14 cellular contexts compared by ENCODE assay signal in genomic region chr14:68939424-68939892, GRCh38. TPM values are rescaled to one million over a fixed set of nuclear protein-coding genes. Genes with fewer than 3 reads are reported as not detected.
DNase-seq lines count a peak whose midpoint lies in the region; ATAC-seq and TF ChIP-seq lines count a peak whose summit lies in the region.
"Had no signal": no experiment of that assay in that cellular context is flagged by ENCODE, and none has a peak within 500 bp of the region (broad histone marks: within the 10 kb centered on the region; RNA-seq: fewer than 3 reads in every experiment).

No MANE protein-coding gene starts in this region.

- peaks cover 12% of the 10 kb centered on the region for H3K27me3 Mint-ChIP-seq in HFFc6 (ENCODE audit: insufficient read depth)
- no peaks in the 10 kb centered on the region for H3K27me3 Mint-ChIP-seq in brain
- H3K27me3 Mint-ChIP-seq in stimulated activated naive B cell treated with anti-CD40 and anti-IgM and Interleukin-4, amounts not matched to agents 10 μg/mL and 1 μg/mL and 100 μg/mL, for 72 hours: no peaks in the 10 kb centered on the region

- no peaks in the 10 kb centered on the region for H3K27me3 ChIP-seq in lung (ENCODE audit: control insufficient read depth, insufficient read depth)
- H3K27me3 ChIP-seq in stomach smooth muscle (ENCODE audit: control insufficient read depth in 1 of 2, insufficient read depth in 2 of 2, low read length in 2 of 2): no peaks in the 10 kb centered on the region

- 78 to 91% methylated on average over 7 of the region's 7 CpGs for whole genome bisulfite sequencing in lung, 2 donors

- H3K27ac ChIP-seq in lung (ENCODE audit: low read depth in 1 of 2, low read length in 1 of 2) (peak overlapping the region; percentile 48 to 68), stomach smooth muscle (ENCODE audit: low read length) (peak overlapping the region; percentile 97)
- H3K27ac ChIP-seq: HL-60 had no signal

- H3K27ac Mint-ChIP-seq in HFFc6 (peak overlapping the region; percentile 90), brain (peak overlapping the region; percentile 18 to 92 (median 90))
- H3K27ac Mint-ChIP-seq in stimulated activated naive B cell treated with anti-CD40 and anti-IgM and Interleukin-4, amounts not matched to agents 10 μg/mL and 1 μg/mL and 100 μg/mL, for 72 hours: no peak overlapping the region

- no peak for TF ChIP-seq CTCF in HFFc6 (IDR thresholded peaks at IDR 0.05)
- no peak for TF ChIP-seq CTCF in brain (conservative IDR thresholded peaks at IDR 0.05)
- no peak for TF ChIP-seq CTCF in lung (IDR thresholded peaks at IDR 0.05; ENCODE audit: control extremely low read depth, extremely low read depth)

- H3K4me3 Mint-ChIP-seq in HFFc6 (peak overlapping the region; percentile 69), brain (peak overlapping the region in 4 of 5 experiments; percentile 23 to 52 (median 38))
- no peak overlapping the region for H3K4me3 Mint-ChIP-seq in stimulated activated naive B cell treated with anti-CD40 and anti-IgM and Interleukin-4, amounts not matched to agents 10 μg/mL and 1 μg/mL and 100 μg/mL, for 72 hours

- no peak overlapping the region for H3K4me3 ChIP-seq in lung
- H3K4me3 ChIP-seq in stomach smooth muscle (ENCODE audit: low read length in 2 of 2): peak overlapping the region; percentile 34 to 61

- H3K36me3 ChIP-seq in lung (ENCODE audit: control insufficient read depth in 2 of 2, insufficient read depth in 2 of 2, low read length in 2 of 2): no peaks in the 10 kb centered on the region
- peaks cover 6 to 19% of the 10 kb centered on the region in 2 donors for H3K36me3 ChIP-seq in stomach smooth muscle (ENCODE audit: control insufficient read depth in 2 of 2, insufficient read depth in 2 of 2, low read length in 2 of 2)

- ATAC-seq in lung (ENCODE audit: insufficient read depth, low FRiP score): no peak
- no peak for ATAC-seq in stimulated activated naive B cell treated with anti-CD40 and anti-IgM and Interleukin-4, amounts not matched to agents 10 μg/mL and 1 μg/mL and 100 μg/mL, for 72 hours (replicated peaks)

- H3K9ac ChIP-seq in stomach smooth muscle (ENCODE audit: low read length in 2 of 2): peak overlapping the region; percentile 80 to 87

- H3K36me3 Mint-ChIP-seq in HFFc6 (ENCODE audit: low read depth): peaks cover 29% of the 10 kb centered on the region
- no peaks in the 10 kb centered on the region for H3K36me3 Mint-ChIP-seq in brain
- H3K36me3 Mint-ChIP-seq in stimulated activated naive B cell treated with anti-CD40 and anti-IgM and Interleukin-4, amounts not matched to agents 10 μg/mL and 1 μg/mL and 100 μg/mL, for 72 hours: no peaks in the 10 kb centered on the region

- H3K4me1 ChIP-seq in lung (ENCODE audit: control insufficient read depth in 2 of 2, insufficient read depth in 2 of 2, low read length in 2 of 2) (peaks cover 43 to 51% of the 10 kb centered on the region in 2 donors), stomach smooth muscle (ENCODE audit: control insufficient read depth, insufficient read depth, low read length) (peaks cover 97% of the 10 kb centered on the region)

- H3K9me3 ChIP-seq in lung (ENCODE audit: control insufficient read depth in 2 of 2, insufficient read depth in 1 of 2, low read length in 1 of 2) (no peaks in the 10 kb centered on the region), stomach smooth muscle (ENCODE audit: control insufficient read depth in 2 of 2, low read length in 2 of 2) (no peaks in the 10 kb centered on the region)

- DNase-seq in HFFc6 (no peak), lung (ENCODE audit: low spot score) (no peak), NCI-H446 treated with DMSO at 0.1 percent for 48 hours (lab: John Stamatoyannopoulos, UW) (no peak), Ammon's horn (ENCODE audit: low spot score) (no peak), NOMO-1 treated with dmso at 0.1 percent for 144 hours (lab: John Stamatoyannopoulos, UW; ENCODE audit: unreplicated experiment) (no peak)
- DNase-seq in stimulated activated naive B cell treated with anti-CD40 and anti-IgM and Interleukin-4, amounts not matched to agents 10 μg/mL and 1 μg/mL and 100 μg/mL, for 72 hours: no peak
- DNase-seq: activated CD4-positive, alpha-beta T cell treated with anti-CD3 and anti-CD28 coated beads, Interleukin-2, amount 50 U/mL, for 1 hour; head of caudate nucleus; NCI-H1694; occipital lobe; SHP77 treated with DMSO at 0.1 percent for 48 hours had no signal

- H3K4me1 Mint-ChIP-seq in HFFc6 (ENCODE audit: low read depth) (peaks cover 99% of the 10 kb centered on the region), brain (peaks cover 94% of the 10 kb centered on the region)
- H3K4me1 Mint-ChIP-seq in stimulated activated naive B cell treated with anti-CD40 and anti-IgM and Interleukin-4, amounts not matched to agents 10 μg/mL and 1 μg/mL and 100 μg/mL, for 72 hours: no peaks in the 10 kb centered on the region

- no peaks in the 10 kb centered on the region for H3K9me3 Mint-ChIP-seq in HFFc6
- no peaks in the 10 kb centered on the region for H3K9me3 Mint-ChIP-seq in brain
- no peaks in the 10 kb centered on the region for H3K9me3 Mint-ChIP-seq in stimulated activated naive B cell treated with anti-CD40 and anti-IgM and Interleukin-4, amounts not matched to agents 10 μg/mL and 1 μg/mL and 100 μg/mL, for 72 hours

RNA-seq across cellular contexts. Expression of gene ACTN1, which starts 39.6 kb away (rescaled TPM):
- 100 to 1,000 TPM; 749 to 847 (median 825) TPM for total RNA-seq in HFFc6 (2021; fragmentation: NEBNext Ultra II Directional; extraction: Animal tissue kit (Norgen Biotek cat#: 25700))
- polyA plus RNA-seq in brain (ENCODE audit: insufficient read depth, low read depth, low replicate concordance) (84.2 TPM), lung (100 to 1,000 TPM in 1 of 2 donors, 10 to 100 TPM in 1; 40.9 to 116 TPM)
- total RNA-seq in lung: 100 to 1,000 TPM; 117 to 168 TPM

Comparison
In these comparisons a context has a peak if more than half of its experiments do, and no peak if none do; other contexts are left out.
1. H3K4me3 Mint-ChIP-seq: peak in HFFc6 (single experiment) and brain (4 of 5); none in stimulated activated naive B cell treated with anti-CD40 and anti-IgM and Interleukin-4, amounts not matched to agents 10 μg/mL and 1 μg/mL and 100 μg/mL, for 72 hours (0 of 2).
2. RNA of gene ACTN1, which starts 39.6 kb away (total RNA-seq): 749 to 847 TPM in HFFc6; 117 to 168 TPM in lung; every median in the first group is over 4 times any median in the second.